ENCODE assay signal across 8 cellular contexts in the genomic region with DNA sequence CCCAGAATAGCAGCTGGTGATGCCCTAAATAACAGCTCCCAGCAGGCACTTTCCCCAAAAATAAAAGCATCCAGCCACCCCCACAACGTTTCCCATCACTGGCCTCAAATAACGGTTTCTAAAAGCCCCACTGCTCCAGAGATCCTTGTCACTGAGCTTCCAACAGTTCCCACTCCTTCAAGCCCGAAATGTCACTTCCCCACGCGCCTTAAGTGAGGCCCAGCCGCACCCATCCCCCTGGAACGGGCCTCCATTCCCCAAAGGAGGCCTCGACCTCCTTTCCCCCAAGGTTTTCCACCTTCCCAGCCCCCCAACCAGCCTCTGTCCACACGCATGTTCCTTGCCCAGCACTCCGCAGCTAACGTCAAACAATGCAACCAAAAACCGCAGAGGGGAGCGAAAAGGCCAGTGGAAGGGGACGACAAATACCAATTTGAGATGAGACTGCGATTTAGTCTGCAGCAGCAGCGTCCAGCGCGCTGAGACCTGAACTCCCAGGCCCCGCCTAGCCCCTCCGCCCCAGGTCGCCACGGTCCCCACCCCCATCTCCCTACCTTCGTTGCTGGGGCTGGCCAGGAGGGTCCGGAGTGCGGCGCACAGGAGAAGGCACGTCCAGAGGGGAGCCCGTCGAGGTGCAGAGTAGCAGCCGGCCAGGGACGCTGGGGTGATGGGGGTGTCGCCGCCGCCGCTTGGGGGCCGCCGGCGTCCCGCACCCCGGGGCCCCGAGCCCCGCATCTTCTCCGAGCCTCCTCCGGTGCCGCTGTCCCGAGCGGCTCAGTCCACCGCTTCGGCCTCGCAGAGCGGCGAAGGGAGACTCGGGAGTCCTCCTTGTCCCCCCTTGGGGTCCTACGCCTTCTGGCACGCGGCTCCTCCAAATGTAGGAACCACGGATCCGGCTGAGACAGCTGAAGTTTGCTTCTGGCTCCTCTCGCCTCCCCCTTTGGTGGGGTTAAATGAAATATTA. TPM values are rescaled to one million over a fixed set of nuclear protein-coding genes. Genes with fewer than 3 reads are reported as not detected.
A peak's percentile ranks its signal among the peaks of the same experiment; 100 is the strongest.
DNase-seq lines count a peak whose midpoint lies in the region; ATAC-seq lines count a peak whose summit lies in the region.

No MANE protein-coding gene starts in this region.

- no peak overlapping the region for H3K27ac Mint-ChIP-seq in effector memory CD8-positive, alpha-beta T cell

- no peaks in the 10 kb centered on the region for H3K36me3 Mint-ChIP-seq in effector memory CD8-positive, alpha-beta T cell (ENCODE audit: insufficient read depth)

- H3K9me3 Mint-ChIP-seq in effector memory CD8-positive, alpha-beta T cell: peaks cover 11 to 14% of the 10 kb centered on the region in 2 donors

- H3K36me3 ChIP-seq in H7 (replicated peaks; ENCODE audit: control insufficient read depth, insufficient read depth, low read length) (no peaks in the 10 kb centered on the region), adipocyte (ENCODE audit: control insufficient read depth, insufficient read depth, low read length, severe bottlenecking) (no peaks in the 10 kb centered on the region), skeletal muscle tissue (ENCODE audit: control insufficient read depth in 3 of 3, insufficient read depth in 3 of 3, low read length in 3 of 3) (no peaks in the 10 kb centered on the region)

- peaks cover 10 to 29% of the 10 kb centered on the region in 2 donors for H3K27me3 Mint-ChIP-seq in effector memory CD8-positive, alpha-beta T cell

- no peak overlapping the region for H3K4me3 Mint-ChIP-seq in effector memory CD8-positive, alpha-beta T cell

- no peaks in the 10 kb centered on the region for H3K9me3 ChIP-seq in adipocyte (ENCODE audit: control insufficient read depth, low read length)
- no peaks in the 10 kb centered on the region for H3K9me3 ChIP-seq in skeletal muscle tissue (ENCODE audit: control insufficient read depth in 3 of 3, low read length in 3 of 3)

- peak overlapping the region; percentile 45 for H3K4me3 ChIP-seq in H7 (ENCODE audit: insufficient read depth, low read depth, low read length)
- H3K4me3 ChIP-seq in adipocyte (ENCODE audit: low read length): peak overlapping the region; percentile 77
- peak overlapping the region; percentile 13 for H3K4me3 ChIP-seq in iPS-11a (ENCODE audit: low read depth, low read length)
- H3K4me3 ChIP-seq in skeletal muscle tissue (ENCODE audit: low read length in 3 of 3): peak overlapping the region; percentile 57 to 66 (median 60)

- peaks cover 61% of the 10 kb centered on the region for H3K27me3 ChIP-seq in H7 (ENCODE audit: control insufficient read depth, insufficient read depth, low read length)
- H3K27me3 ChIP-seq in adipocyte (replicated peaks; ENCODE audit: control insufficient read depth, insufficient read depth, low read length): peaks cover 26% of the 10 kb centered on the region
- H3K27me3 ChIP-seq in skeletal muscle tissue (ENCODE audit: control insufficient read depth in 3 of 3, insufficient read depth in 3 of 3, low read length in 3 of 3): peaks cover 37 to 43% (median 37%) of the 10 kb centered on the region in 3 donors

- no peak overlapping the region for H3K27ac ChIP-seq in skeletal muscle tissue (ENCODE audit: low read depth, low read length)

- DNase-seq in H7 (peak; percentile 60), adipocyte (ENCODE audit: low read depth) (peak; percentile 59)
- no peak for DNase-seq in effector memory CD8-positive, alpha-beta T cell

- no peaks in the 10 kb centered on the region for H3K4me1 Mint-ChIP-seq in effector memory CD8-positive, alpha-beta T cell (ENCODE audit: low read depth in 2 of 2)

- ATAC-seq in HG03196 (IDR thresholded peaks at IDR 0.05; ENCODE audit: unreplicated experiment) (no peak), GM18867 (IDR thresholded peaks at IDR 0.05; ENCODE audit: unreplicated experiment) (no peak), GM21786 (IDR thresholded peaks at IDR 0.05; ENCODE audit: unreplicated experiment) (no peak)
- no peak for ATAC-seq in effector memory CD8-positive, alpha-beta T cell (replicated peaks)

- H3K9ac ChIP-seq in adipocyte (ENCODE audit: low read length) (no peak overlapping the region), skeletal muscle tissue (ENCODE audit: low read depth in 1 of 3, low read length in 3 of 3) (peak overlapping the region in 1 of 3 donors; percentile 19)

- H3K4me1 ChIP-seq in adipocyte (ENCODE audit: control insufficient read depth, insufficient read depth, low read length) (peaks cover 25% of the 10 kb centered on the region), skeletal muscle tissue (ENCODE audit: control insufficient read depth in 3 of 3, insufficient read depth in 3 of 3, low read length in 3 of 3) (peaks cover 13 to 24% (median 19%) of the 10 kb centered on the region in 3 donors)

RNA-seq across cellular contexts. Expression of gene EPHA5, which starts 1.0 kb away (rescaled TPM):
- total RNA-seq in H7 (2014; rRNA removed; shearing (Covaris generic)): 0.03 and 0.11 TPM in 2 replicates
- total RNA-seq in skeletal muscle tissue: 1.0 TPM

Comparison
In these comparisons a context has a peak if more than half of its experiments do, and no peak if none do; other contexts are left out.
1. DNase-seq: peak in H7 (single experiment) and adipocyte (single experiment); none in effector memory CD8-positive, alpha-beta T cell (0 of 3).
2. H3K4me3 ChIP-seq: peak in every context shown above with its lines; median percentile 77 in adipocyte; 60 in skeletal muscle tissue; 45 in H7; 13 in iPS-11a.